Comparison of ENCODE assay signal across 10 cellular contexts in the genomic region with DNA sequence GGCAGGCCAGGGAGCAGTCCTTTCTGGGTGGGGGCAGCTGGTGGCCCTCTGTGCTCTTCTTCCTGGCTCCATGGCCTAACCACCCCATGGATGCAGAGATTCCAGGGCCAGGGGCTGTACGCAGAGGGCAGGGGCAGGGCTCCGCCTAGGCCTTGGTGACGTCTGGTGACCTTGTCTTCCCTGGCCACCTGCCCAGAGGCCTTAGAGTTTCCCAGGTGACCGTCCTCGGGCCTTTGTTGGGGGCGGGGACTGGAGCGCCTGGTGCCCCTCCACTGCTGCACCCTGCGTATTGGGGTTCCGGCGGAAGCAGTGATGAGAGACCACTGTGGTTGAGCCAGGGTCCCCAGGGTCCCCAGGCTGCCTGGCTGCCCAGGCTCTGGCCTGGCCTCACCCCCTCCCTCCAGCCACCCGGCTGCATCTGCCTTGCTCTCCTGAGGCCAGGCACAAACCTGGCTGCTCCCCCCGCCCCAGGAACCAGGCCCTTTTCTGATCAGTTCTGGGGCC. TPM values are rescaled to one million over a fixed set of nuclear protein-coding genes. Genes with fewer than 3 reads are reported as not detected.
DNase-seq lines count a peak whose midpoint lies in the region; ATAC-seq and TF ChIP-seq lines count a peak whose summit lies in the region.
"Had no signal": no experiment of that assay in that cellular context is flagged by ENCODE, and none has a peak within 500 bp of the region (broad histone marks: within the 10 kb centered on the region; RNA-seq: fewer than 3 reads in every experiment).

No MANE protein-coding gene starts in this region.

- TF ChIP-seq CTCF in endodermal cell (conservative IDR thresholded peaks at IDR 0.05) (no peak), upper lobe of left lung (IDR thresholded peaks at IDR 0.05) (no peak)

- peaks cover 7% of the 10 kb centered on the region for H3K36me3 Mint-ChIP-seq in endodermal cell (ENCODE audit: low read depth)

- H3K9me3 Mint-ChIP-seq in endodermal cell = no peaks in the 10 kb centered on the region

- H3K9me3 ChIP-seq in endodermal cell (ENCODE audit: control insufficient read depth, low read length) = no peaks in the 10 kb centered on the region
- H3K9me3 ChIP-seq in mucosa of stomach (ENCODE audit: control insufficient read depth, low read length) = no peaks in the 10 kb centered on the region
- H3K9me3 ChIP-seq in upper lobe of left lung = no peaks in the 10 kb centered on the region

- no peak for TF ChIP-seq POLR2A in upper lobe of left lung (IDR thresholded peaks at IDR 0.05)

- peak; percentile 16 to 69 for ATAC-seq in upper lobe of left lung (ENCODE audit: low FRiP score in 2 of 2)

- H3K27me3 ChIP-seq in endodermal cell (ENCODE audit: control insufficient read depth, insufficient read depth, low read length, poor library complexity, severe bottlenecking) (no peaks in the 10 kb centered on the region), mucosa of stomach (ENCODE audit: control insufficient read depth, insufficient read depth, low read length) (no peaks in the 10 kb centered on the region), upper lobe of left lung (no peaks in the 10 kb centered on the region)

- H3K4me3 Mint-ChIP-seq in endodermal cell = peak overlapping the region; percentile 40

- DNase-seq in NCI-H2029 (lab: John Stamatoyannopoulos, UW) (peak; percentile 18), NCI-H2029 treated with DMSO at 0.1 percent for 48 hours (lab: John Stamatoyannopoulos, UW) (no peak), endodermal cell (no peak), upper lobe of left lung (peak; percentile 78 to 92), NCI-H526 treated with DMSO at 0.1 percent for 48 hours (lab: John Stamatoyannopoulos, UW) (no peak), SKM-1 treated with dmso at 0.1 percent for 144 hours (lab: John Stamatoyannopoulos, UW; ENCODE audit: unreplicated experiment) (no peak), islet precursor cell (no peak)
- DNase-seq: activated naive CD4-positive, alpha-beta T cell; NCI-H446 treated with DMSO at 0.1 percent for 48 hours had no signal

- WGBS in endodermal cell (ENCODE audit: insufficient coverage in 1 of 2, insufficient read length in 1 of 2), 2 experiments = 90 to 96% methylated on average over 2 to 12 of the region's 12 CpGs
- WGBS in upper lobe of left lung, 2 donors = 55% methylated on average over 11 of the region's 12 CpGs; no CpG with 5 or more reads in 1 of the 2 donors

- peak overlapping the region; percentile 97 for H3K27ac Mint-ChIP-seq in endodermal cell

- peaks cover 21% of the 10 kb centered on the region for H3K4me1 Mint-ChIP-seq in endodermal cell

- H3K9ac ChIP-seq in endodermal cell (ENCODE audit: extremely low read depth, low read length, poor library complexity, severe bottlenecking) (no peak overlapping the region), mucosa of stomach (ENCODE audit: low read length) (peak overlapping the region; percentile 84)

- TF ChIP-seq EP300 in upper lobe of left lung (IDR thresholded peaks at IDR 0.05) = no peak

- H3K36me3 ChIP-seq in endodermal cell (ENCODE audit: control insufficient read depth, insufficient read depth, low read length) (no peaks in the 10 kb centered on the region), mucosa of stomach (ENCODE audit: control insufficient read depth, insufficient read depth, low read length) (peaks cover 18% of the 10 kb centered on the region), upper lobe of left lung (peaks cover 13 to 29% (median 24%) of the 10 kb centered on the region in 4 donors)

- H3K4me1 ChIP-seq in endodermal cell (ENCODE audit: control insufficient read depth, insufficient read depth, low read length) (no peaks in the 10 kb centered on the region), mucosa of stomach (ENCODE audit: control insufficient read depth, insufficient read depth, low read length) (peaks cover 90% of the 10 kb centered on the region), upper lobe of left lung (peaks cover 57 to 74% (median 67%) of the 10 kb centered on the region in 4 donors)

- H3K27me3 Mint-ChIP-seq in endodermal cell (ENCODE audit: insufficient read depth) = no peaks in the 10 kb centered on the region

- H3K27ac ChIP-seq in endodermal cell (ENCODE audit: low read depth, low read length) (no peak overlapping the region), upper lobe of left lung (peak overlapping the region; percentile 89 to 93 (median 91))

- H3K4me3 ChIP-seq in endodermal cell (ENCODE audit: low read length) (no peak overlapping the region), mucosa of stomach (ENCODE audit: low read length) (peak overlapping the region; percentile 16), upper lobe of left lung (peak overlapping the region in 2 of 4 donors; percentile 31 to 32)

RNA-seq across cellular contexts. Expression of gene PWWP2B, which starts 10.3 kb away (rescaled TPM):
- total RNA-seq in endodermal cell (10 to 100 TPM; 11.4 to 13.9 TPM), upper lobe of left lung (10 to 100 TPM; 20.2 to 54.4 (median 32.9) TPM)
- polyA plus RNA-seq in endodermal cell (2013, experiment 1 of 2) = 7.5 TPM
- polyA plus RNA-seq in endodermal cell (2013, experiment 2 of 2) = 6.7 TPM

Comparison
In these comparisons a context has a peak if more than half of its experiments do, and no peak if none do; other contexts are left out.
1. DNase-seq: peak in NCI-H2029 (single experiment) and upper lobe of left lung (2 of 2); none in NCI-H2029 treated with DMSO at 0.1 percent for 48 hours (single experiment), endodermal cell (single experiment), NCI-H526 treated with DMSO at 0.1 percent for 48 hours (single experiment), SKM-1 treated with dmso at 0.1 percent for 144 hours (single experiment) and islet precursor cell (single experiment).